In the genomic region with DNA sequence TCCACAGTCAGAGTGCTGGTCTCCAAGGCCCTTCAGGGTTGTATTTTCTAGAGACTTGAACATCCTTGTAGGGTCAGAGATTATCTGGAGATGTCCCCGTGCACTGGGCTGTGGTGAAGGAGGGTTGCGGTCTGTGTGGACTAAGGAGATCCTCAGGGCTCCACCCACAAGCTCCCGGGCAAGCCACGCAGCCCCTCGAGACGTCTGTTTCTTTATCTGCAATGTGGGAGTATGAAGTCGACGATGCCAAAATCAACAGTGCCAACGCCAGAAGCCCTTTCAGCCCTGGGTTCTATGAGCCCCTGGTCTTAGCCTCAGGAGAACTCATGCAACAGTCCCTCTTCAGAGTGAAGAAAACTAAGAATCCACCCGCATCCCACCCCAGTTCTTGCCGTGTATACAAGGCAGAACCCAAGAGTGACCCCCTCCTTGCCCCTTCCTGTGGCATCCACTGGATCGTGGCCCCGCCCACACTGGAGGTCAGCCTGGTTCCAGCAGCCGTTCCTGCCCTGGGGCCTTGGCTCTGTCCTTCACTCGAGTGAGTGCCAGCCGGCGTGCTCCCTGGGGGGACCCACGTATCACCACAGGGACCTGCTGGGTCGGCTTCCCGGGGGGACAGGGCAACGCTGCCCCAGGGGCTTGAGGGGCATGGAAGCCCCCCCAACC, we compare ENCODE assay signal across 25 cellular contexts. TPM values are rescaled to one million over a fixed set of nuclear protein-coding genes. Genes with fewer than 3 reads are reported as not detected.
A peak's percentile ranks its signal among the peaks of the same experiment; 100 is the strongest.
DNase-seq lines count a peak whose midpoint lies in the region; ATAC-seq and TF ChIP-seq lines count a peak whose summit lies in the region.
"Had no signal": no experiment of that assay in that cellular context is flagged by ENCODE, and none has a peak within 500 bp of the region (broad histone marks: within the 10 kb centered on the region; RNA-seq: fewer than 3 reads in every experiment).

No MANE protein-coding gene starts in this region.

- H4K8ac ChIP-seq in neuronal stem cell (ENCODE audit: low read depth, low read length), result no peak overlapping the region

- H3K36me3 Mint-ChIP-seq in natural killer cell treated with Interleukin-12 subunit alpha and Interleukin-12 subunit beta and Interleukin-15 and Interleukin-18, amount 100 ng/mL, for 72 hours, result no peaks in the 10 kb centered on the region
- H3K36me3 Mint-ChIP-seq in natural killer cell, result no peaks in the 10 kb centered on the region
- H3K36me3 Mint-ChIP-seq: CD4-positive, alpha-beta memory T cell had no signal

- no peak overlapping the region for H2AFZ ChIP-seq in neuronal stem cell (ENCODE audit: low read length)

- no peak overlapping the region for H3K23ac ChIP-seq in neuronal stem cell (ENCODE audit: low read depth, low read length, poor library complexity)

- H2BK120ac ChIP-seq in neuronal stem cell (ENCODE audit: low read depth, low read length), result no peak overlapping the region

- peak overlapping the region; percentile 47 for H2BK15ac ChIP-seq in neuronal stem cell (ENCODE audit: low read length)

- H3K9ac ChIP-seq in neuronal stem cell (ENCODE audit: low read depth, low read length, poor library complexity), result no peak overlapping the region

- H3K27me3 ChIP-seq in RWPE2 (ENCODE audit: insufficient read depth, poor library complexity, severe bottlenecking) (peaks cover 8% of the 10 kb centered on the region), neuronal stem cell (ENCODE audit: control insufficient read depth in 3 of 3, insufficient read depth in 3 of 3, low read depth in 1 of 3, low read length in 3 of 3) (peaks cover 13 to 84% (median 19%) of the 10 kb centered on the region in 3 experiments)

- peaks cover 32 to 33% of the 10 kb centered on the region in 2 donors for H3K27me3 Mint-ChIP-seq in natural killer cell treated with Interleukin-12 subunit alpha and Interleukin-12 subunit beta and Interleukin-15 and Interleukin-18, amount 100 ng/mL, for 72 hours
- peaks cover 21 to 26% of the 10 kb centered on the region in 2 donors for H3K27me3 Mint-ChIP-seq in natural killer cell (ENCODE audit: low read depth in 2 of 2)

- H3K4me1 Mint-ChIP-seq in natural killer cell treated with Interleukin-12 subunit alpha and Interleukin-12 subunit beta and Interleukin-15 and Interleukin-18, amount 100 ng/mL, for 72 hours (ENCODE audit: low read depth in 2 of 2), result peaks cover 6 to 11% of the 10 kb centered on the region in 2 donors
- H3K4me1 Mint-ChIP-seq in natural killer cell, result peaks cover 8 to 19% of the 10 kb centered on the region in 2 donors

- ATAC-seq in natural killer cell treated with Interleukin-12 subunit alpha and Interleukin-12 subunit beta and Interleukin-15 and Interleukin-18, amount 100 ng/mL, for 72 hours, result no peak
- no peak for ATAC-seq in natural killer cell
- ATAC-seq in RWPE2 (ENCODE audit: low read depth), result no peak
- ATAC-seq in GM18502 (IDR thresholded peaks at IDR 0.05; ENCODE audit: poor library complexity, unreplicated experiment), result no peak
- ATAC-seq: SK-N-SH treated with all-trans-retinoic acid at 6 μM for 48 hours had no signal

- no peak overlapping the region for H3K4ac ChIP-seq in neuronal stem cell (ENCODE audit: low read length)

- H3K27ac Mint-ChIP-seq in natural killer cell treated with Interleukin-12 subunit alpha and Interleukin-12 subunit beta and Interleukin-15 and Interleukin-18, amount 100 ng/mL, for 72 hours, result no peak overlapping the region
- no peak overlapping the region for H3K27ac Mint-ChIP-seq in natural killer cell
- H3K27ac Mint-ChIP-seq: CD4-positive, alpha-beta memory T cell had no signal

- DNase-seq in natural killer cell treated with Interleukin-12 subunit alpha and Interleukin-12 subunit beta and Interleukin-15 and Interleukin-18, amount 100 ng/mL, for 72 hours (ENCODE audit: low spot score), result peak; percentile 58
- DNase-seq in natural killer cell, result no peak
- DNase-seq in RWPE2 (ENCODE audit: low spot score), result peak; percentile 51
- no peak for DNase-seq in neuronal stem cell (ENCODE audit: low spot score)
- DNase-seq in middle frontal gyrus (ENCODE audit: extremely low spot score, low spot score), result no peak
- no peak for DNase-seq in HuH-7.5 (ENCODE audit: low spot score)
- DNase-seq in activated CD4-positive, alpha-beta T cell treated with anti-CD3 and anti-CD28 coated beads, Interleukin-2, amount 50 U/mL, for 48 hours, result no peak
- DNase-seq: C1 segment of cervical spinal cord; Caco-2; CD4-positive, alpha-beta memory T cell; GOT3; HCEC 1CT; Karpas-422; MV-4-11; NCI-H1105 treated with DMSO at 0.1 percent for 48 hours; NCI-H146; NCI-H1930; NCI-H446; NCI-H524 treated with DMSO at 0.1 percent for 48 hours; NCI-H774; Peyer's patch; SJCRH30 had no signal

- H3K4me1 ChIP-seq in RWPE2 (ENCODE audit: insufficient read depth, poor library complexity, severe bottlenecking), result no peaks in the 10 kb centered on the region
- H3K4me1 ChIP-seq in neuronal stem cell (ENCODE audit: control insufficient read depth in 2 of 2, insufficient read depth in 1 of 2, low read depth in 1 of 2, low read length in 2 of 2), result peaks cover 1 to 2% of the 10 kb centered on the region in 2 donors
- H3K4me1 ChIP-seq: Caco-2, SJCRH30 had no signal

- H3K36me3 ChIP-seq in RWPE2 (ENCODE audit: low read depth), result no peaks in the 10 kb centered on the region
- no peaks in the 10 kb centered on the region for H3K36me3 ChIP-seq in neuronal stem cell (replicated peaks in 1 of 2; ENCODE audit: control insufficient read depth in 2 of 2, insufficient read depth in 2 of 2, low read length in 2 of 2)
- H3K36me3 ChIP-seq: Peyer's patch, SJCRH30 had no signal

- H4K91ac ChIP-seq in neuronal stem cell (ENCODE audit: low read depth, low read length, poor library complexity), result no peak overlapping the region

- H3K4me3 Mint-ChIP-seq in natural killer cell treated with Interleukin-12 subunit alpha and Interleukin-12 subunit beta and Interleukin-15 and Interleukin-18, amount 100 ng/mL, for 72 hours, result no peak overlapping the region
- no peak overlapping the region for H3K4me3 Mint-ChIP-seq in natural killer cell
- H3K4me3 Mint-ChIP-seq: CD4-positive, alpha-beta memory T cell had no signal

- H3K9me3 ChIP-seq in RWPE2 (ENCODE audit: severe bottlenecking), result no peaks in the 10 kb centered on the region
- peaks cover 0 to 2% of the 10 kb centered on the region in 2 donors for H3K9me3 ChIP-seq in neuronal stem cell (replicated peaks in 1 of 2; ENCODE audit: control insufficient read depth in 2 of 2, insufficient read depth in 1 of 2, low read depth in 1 of 2, low read length in 2 of 2)
- H3K9me3 ChIP-seq: Caco-2, Peyer's patch, SJCRH30 had no signal

- no peaks in the 10 kb centered on the region for H3K79me1 ChIP-seq in neuronal stem cell (ENCODE audit: low read depth, low read length)

- H2BK12ac ChIP-seq in neuronal stem cell (ENCODE audit: low read length), result peak overlapping the region; percentile 75

- TF ChIP-seq CTCF in natural killer cell (IDR thresholded peaks at IDR 0.05), result no peak
- TF ChIP-seq CTCF in RWPE2 (IDR thresholded peaks at IDR 0.05; ENCODE audit: poor library complexity, severe bottlenecking), result no peak

- H3K4me2 ChIP-seq in neuronal stem cell (ENCODE audit: insufficient read depth, low read length, poor library complexity, severe bottlenecking), result no peak overlapping the region

- peak overlapping the region; percentile 68 for H3K18ac ChIP-seq in neuronal stem cell (ENCODE audit: low read length)

- H3K27ac ChIP-seq in RWPE2 (ENCODE audit: poor library complexity, severe bottlenecking) (no peak overlapping the region), neuronal stem cell (replicated peaks; ENCODE audit: low read length) (no peak overlapping the region)
- H3K27ac ChIP-seq: Peyer's patch, SJCRH30 had no signal

- no peak overlapping the region for H2AK5ac ChIP-seq in neuronal stem cell (ENCODE audit: low read depth, low read length)

- H3K14ac ChIP-seq in neuronal stem cell (ENCODE audit: low read length), result no peak overlapping the region

- H3K4me3 ChIP-seq in RWPE2 (ENCODE audit: severe bottlenecking) (no peak overlapping the region), neuronal stem cell (ENCODE audit: low read length in 2 of 2) (no peak overlapping the region)
- H3K4me3 ChIP-seq: Peyer's patch, SJCRH30 had no signal

- no CpG with 5 or more reads among the region's 21 CpGs for WGBS in neuronal stem cell (ENCODE audit: extremely low coverage in 2 of 2, insufficient read length in 2 of 2, insufficient replicate concordance in 1 of 2), 2 donors

- intact Hi-C loops in natural killer cell (cut with micrococcal nuclease), result no loop called here

- H3K9me3 Mint-ChIP-seq in natural killer cell treated with Interleukin-12 subunit alpha and Interleukin-12 subunit beta and Interleukin-15 and Interleukin-18, amount 100 ng/mL, for 72 hours, result no peaks in the 10 kb centered on the region
- H3K9me3 Mint-ChIP-seq in natural killer cell, result no peaks in the 10 kb centered on the region
- H3K9me3 Mint-ChIP-seq: CD4-positive, alpha-beta memory T cell had no signal

- no peak overlapping the region for H2BK5ac ChIP-seq in neuronal stem cell (ENCODE audit: low read length)

RNA-seq across cellular contexts. Expression of a gene that starts 6.0 kb away (rescaled TPM):
- not detected for total RNA-seq in natural killer cell treated with Interleukin-12 subunit alpha and Interleukin-12 subunit beta and Interleukin-15 and Interleukin-18, amount 100 ng/mL, for 72 hours
- not detected for total RNA-seq in natural killer cell
- polyA plus RNA-seq in neuronal stem cell (2013, experiment 1 of 2), result 0.08 TPM
- 0.06 TPM for polyA plus RNA-seq in neuronal stem cell (2013, experiment 2 of 2)
- total RNA-seq: CD4-positive, alpha-beta memory T cell; SJCRH30 had no signal
- polyA plus RNA-seq: AG04450 had no signal

Comparison
In these comparisons a context has a peak if more than half of its experiments do, and no peak if none do; other contexts are left out.
1. DNase-seq: peak in natural killer cell treated with Interleukin-12 subunit alpha and Interleukin-12 subunit beta and Interleukin-15 and Interleukin-18, amount 100 ng/mL, for 72 hours (single experiment) and RWPE2 (single experiment); none in natural killer cell (single experiment), neuronal stem cell (single experiment), middle frontal gyrus (single experiment), HuH-7.5 (single experiment) and activated CD4-positive, alpha-beta T cell treated with anti-CD3 and anti-CD28 coated beads, Interleukin-2, amount 50 U/mL, for 48 hours (0 of 2).